Comparison of ENCODE assay signal across 35 cellular contexts in genomic region chr4:106471151-106471550, GRCh38.
"Had no signal": no experiment of that assay in that cellular context is flagged by ENCODE, and none has a peak within 500 bp of the region (broad histone marks: within the 10 kb centered on the region; RNA-seq: fewer than 3 reads in every experiment).

No MANE protein-coding gene starts in this region.

- H3K9me3 ChIP-seq: MG63 had no signal

- H3K27me3 ChIP-seq: MG63 had no signal

- DNase-seq: Karpas-422, Kasumi-1, KG1, MG63, MM.1S, MV-4-11, NCI-H1048, NCI-H1092, NCI-H1092 treated with DMSO at 0.1 percent for 48 hours, NCI-H1105, NCI-H1105 treated with DMSO at 0.1 percent for 48 hours, NCI-H1417, NCI-H1417 treated with DMSO at 0.1 percent for 48 hours, NCI-H1436, NCI-H1436 treated with DMSO at 0.1 percent for 48 hours, NCI-H146, NCI-H1694, NCI-H1694 treated with DMSO at 0.1 percent for 48 hours, NCI-H187, NCI-H187 treated with DMSO at 0.1 percent for 48 hours, NCI-H1930, NCI-H2029, NCI-H2029 treated with DMSO at 0.1 percent for 48 hours, NCI-H2081, NCI-H2081 treated with DMSO at 0.1 percent for 48 hours, NCI-H2107, NCI-H2171, NCI-H2171 treated with DMSO at 0.1 percent for 48 hours, NCI-H2227 treated with DMSO at 0.1 percent for 48 hours, NCI-H226, NCI-H345, NCI-H446, NCI-H446 treated with DMSO at 0.1 percent for 48 hours, NCI-H510A had no signal

- H3K27ac ChIP-seq: KMS-11 had no signal

- H3K4me2 ChIP-seq: KMS-11 had no signal

- H3K36me3 ChIP-seq: MG63 had no signal

- H3K4me3 ChIP-seq: MG63 had no signal

- H3K9ac ChIP-seq: KMS-11 had no signal
